Comparison of ENCODE assay signal across 16 cellular contexts in the genomic region with DNA sequence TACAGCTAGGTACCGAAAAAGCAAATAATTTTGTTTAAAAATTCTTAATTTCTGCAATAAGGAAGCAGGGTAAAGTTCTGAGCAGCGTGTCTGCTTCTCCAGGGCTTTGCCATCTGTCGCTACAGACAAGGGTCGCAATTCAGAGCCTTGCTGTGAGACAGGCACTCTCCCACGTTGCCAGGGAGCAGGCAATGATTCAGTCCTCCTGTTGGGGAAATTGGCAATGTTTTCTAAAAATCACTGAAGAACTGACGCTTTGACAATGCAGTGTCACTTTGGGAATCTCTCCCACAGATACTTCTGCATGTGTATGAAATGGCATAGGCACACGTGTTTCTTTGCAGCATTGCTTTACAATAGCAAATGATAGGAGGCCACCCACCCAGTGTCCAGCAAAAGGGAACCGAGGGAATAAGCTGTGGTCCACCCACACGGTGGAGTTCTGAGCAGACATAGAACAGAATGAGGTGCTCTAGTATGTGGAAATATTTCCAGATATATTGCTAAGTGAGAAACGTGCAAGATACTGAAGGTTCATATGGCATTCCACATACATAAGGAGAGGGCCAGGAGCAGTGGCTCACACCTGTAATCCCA.
"Had no signal": no experiment of that assay in that cellular context is flagged by ENCODE, and none has a peak within 500 bp of the region (broad histone marks: within the 10 kb centered on the region; RNA-seq: fewer than 3 reads in every experiment).

No MANE protein-coding gene starts in this region.

- H3K27me3 ChIP-seq: brain microvascular endothelial cell, dorsolateral prefrontal cortex, esophagus muscularis mucosa had no signal

- H3K4me1 Mint-ChIP-seq: activated CD4-positive, alpha-beta T cell treated with anti-CD3 and anti-CD28 coated beads, Interleukin-2, amount 10 ng/mL, durations not matched to agents 7 days and 5 days; activated naive CD4-positive, alpha-beta T cell treated with anti-CD3 and anti-CD28 coated beads, Interleukin-2, amount 50 U/mL, for 24 hours; immature natural killer cell; natural killer cell; stimulated activated naive CD8-positive, alpha-beta T cell treated with anti-CD3 and anti-CD28 coated beads, Interleukin-15, amount 100 ng/mL, for 72 hours; T-helper 17 cell; WTC11 had no signal

- H3K27me3 Mint-ChIP-seq: activated naive CD4-positive, alpha-beta T cell treated with anti-CD3 and anti-CD28 coated beads, Interleukin-2, amount 50 U/mL, for 24 hours; stimulated activated naive CD8-positive, alpha-beta T cell treated with anti-CD3 and anti-CD28 coated beads, Interleukin-15, amount 100 ng/mL, for 72 hours; T-helper 17 cell had no signal

- DNase-seq: activated CD4-positive, alpha-beta T cell treated with anti-CD3 and anti-CD28 coated beads, Interleukin-2, amount 10 ng/mL, durations not matched to agents 7 days and 5 days; activated CD8-positive, alpha-beta memory T cell treated with anti-CD3 and anti-CD28 coated beads for 24 hours; amniotic stem cell; brain microvascular endothelial cell; immature natural killer cell; natural killer cell; psoas muscle; stimulated activated CD4-positive, alpha-beta T cell treated with anti-CD3 and anti-CD28 coated beads, Interleukin-4, amount 100 ng/mL, for 24 hours; stimulated activated naive CD8-positive, alpha-beta T cell treated with anti-CD3 and anti-CD28 coated beads, Interleukin-15, amount 100 ng/mL, for 72 hours; T-helper 17 cell had no signal

- H3K36me3 ChIP-seq: brain microvascular endothelial cell, esophagus muscularis mucosa, thoracic aorta had no signal

- H3K4me3 ChIP-seq: esophagus muscularis mucosa, psoas muscle, thoracic aorta had no signal

- H3K27ac Mint-ChIP-seq: activated CD4-positive, alpha-beta T cell treated with anti-CD3 and anti-CD28 coated beads, Interleukin-2, amount 10 ng/mL, durations not matched to agents 7 days and 5 days; activated naive CD4-positive, alpha-beta T cell treated with anti-CD3 and anti-CD28 coated beads, Interleukin-2, amount 50 U/mL, for 24 hours; immature natural killer cell; natural killer cell; T-helper 17 cell; WTC11 had no signal

- H3K9me3 Mint-ChIP-seq: activated CD4-positive, alpha-beta T cell treated with anti-CD3 and anti-CD28 coated beads, Interleukin-2, amount 10 ng/mL, durations not matched to agents 7 days and 5 days; activated naive CD4-positive, alpha-beta T cell treated with anti-CD3 and anti-CD28 coated beads, Interleukin-2, amount 50 U/mL, for 24 hours; immature natural killer cell; natural killer cell; stimulated activated naive CD8-positive, alpha-beta T cell treated with anti-CD3 and anti-CD28 coated beads, Interleukin-15, amount 100 ng/mL, for 72 hours had no signal

- H3K36me3 Mint-ChIP-seq: activated naive CD4-positive, alpha-beta T cell treated with anti-CD3 and anti-CD28 coated beads, Interleukin-2, amount 50 U/mL, for 24 hours; natural killer cell; WTC11 had no signal

- H3K4me1 ChIP-seq: esophagus muscularis mucosa, psoas muscle had no signal

- FAIRE-seq: urothelium cell line had no signal

- H3K9me3 ChIP-seq: esophagus muscularis mucosa, psoas muscle, thoracic aorta had no signal

- ATAC-seq: natural killer cell; psoas muscle; stimulated activated naive CD8-positive, alpha-beta T cell treated with anti-CD3 and anti-CD28 coated beads, Interleukin-15, amount 100 ng/mL, for 72 hours; T-helper 17 cell; WTC11 had no signal

- H3K27ac ChIP-seq: brain microvascular endothelial cell, esophagus muscularis mucosa, psoas muscle, thoracic aorta had no signal

- H3K4me3 Mint-ChIP-seq: activated CD4-positive, alpha-beta T cell treated with anti-CD3 and anti-CD28 coated beads, Interleukin-2, amount 10 ng/mL, durations not matched to agents 7 days and 5 days; activated naive CD4-positive, alpha-beta T cell treated with anti-CD3 and anti-CD28 coated beads, Interleukin-2, amount 50 U/mL, for 24 hours; immature natural killer cell; natural killer cell; stimulated activated naive CD8-positive, alpha-beta T cell treated with anti-CD3 and anti-CD28 coated beads, Interleukin-15, amount 100 ng/mL, for 72 hours; T-helper 17 cell; WTC11 had no signal
